ENCODE assay signal across 14 cellular contexts in the genomic region with DNA sequence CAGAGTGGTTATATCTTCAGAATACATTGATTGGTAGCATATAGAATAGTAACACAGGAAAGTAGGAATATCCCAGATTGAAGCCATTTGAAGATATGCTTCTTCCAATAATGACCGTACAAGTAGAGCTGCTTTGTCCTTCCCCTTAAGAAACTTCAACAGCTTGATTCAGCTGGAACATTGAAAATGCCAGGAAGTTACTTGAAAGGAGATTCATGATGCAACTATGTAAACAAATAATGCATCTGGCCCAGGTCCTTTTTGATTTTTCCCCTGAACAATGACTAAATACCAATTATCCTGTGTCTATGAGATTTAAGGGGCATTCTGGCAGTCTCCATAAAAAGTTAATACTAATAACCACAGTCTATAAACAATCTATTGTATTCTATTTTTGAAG. TPM values are rescaled to one million over a fixed set of nuclear protein-coding genes. Genes with fewer than 3 reads are reported as not detected.
DNase-seq lines count a peak whose midpoint lies in the region; TF ChIP-seq lines count a peak whose summit lies in the region.
"Had no signal": no experiment of that assay in that cellular context is flagged by ENCODE, and none has a peak within 500 bp of the region (broad histone marks: within the 10 kb centered on the region; RNA-seq: fewer than 3 reads in every experiment).

No MANE protein-coding gene starts in this region.

- H3K9ac ChIP-seq in fibroblast of lung (ENCODE audit: insufficient read depth, low read length): peak overlapping the region; percentile 10
- H3K9ac ChIP-seq in skeletal muscle satellite cell (ENCODE audit: low read depth, low read length): no peak overlapping the region

- no peak overlapping the region for H3K4me3 Mint-ChIP-seq in activated CD4-positive, alpha-beta memory T cell treated with anti-CD3 and anti-CD28 coated beads, Interleukin-2, amount 10 ng/mL, durations not matched to agents 7 days and 5 days

- intact Hi-C loops in testis (cut with DNase I; ENCODE audit: low total_unique reads): no loop called here

- H3K27me3 ChIP-seq in fibroblast of lung (ENCODE audit: control insufficient read depth, insufficient read depth, low read length) (no peaks in the 10 kb centered on the region), skeletal muscle satellite cell (ENCODE audit: control insufficient read depth, insufficient read depth, low read length) (peaks cover 8% of the 10 kb centered on the region), testis (no peaks in the 10 kb centered on the region)

- no peaks in the 10 kb centered on the region for H3K9me3 Mint-ChIP-seq in activated CD4-positive, alpha-beta memory T cell treated with anti-CD3 and anti-CD28 coated beads, Interleukin-2, amount 10 ng/mL, durations not matched to agents 7 days and 5 days

- H2AFZ ChIP-seq in fibroblast of lung (ENCODE audit: low read length): no peak overlapping the region

- H3K4me1 ChIP-seq in fibroblast of lung (ENCODE audit: control insufficient read depth, extremely low read depth, insufficient read depth, low read length) (peaks cover 29% of the 10 kb centered on the region), skeletal muscle satellite cell (ENCODE audit: control insufficient read depth, insufficient read depth, low read length) (peaks cover 18% of the 10 kb centered on the region), testis (peaks cover 9% of the 10 kb centered on the region)

- WGBS in testis, 2 donors: 47 to 69% methylated on average over 1 of the region's 1 CpG

- peak overlapping the region; percentile 49 for H3K4me3 ChIP-seq in WI38 (ENCODE audit: low read depth, low read length)
- peak overlapping the region; percentile 30 to 46 (median 37) for H3K4me3 ChIP-seq in fibroblast of lung (replicated peaks in 1 of 4; ENCODE audit: control extremely low read depth in 1 of 4, insufficient read depth in 1 of 4, low read depth in 3 of 4, low read length in 4 of 4)
- no peak overlapping the region for H3K4me3 ChIP-seq in skeletal muscle satellite cell (ENCODE audit: low read length)
- no peak overlapping the region for H3K4me3 ChIP-seq in testis

- H3K36me3 ChIP-seq in fibroblast of lung (ENCODE audit: control insufficient read depth, insufficient read depth, low read length) (peaks cover 14% of the 10 kb centered on the region), skeletal muscle satellite cell (ENCODE audit: insufficient read depth, low read length) (no peaks in the 10 kb centered on the region), testis (ENCODE audit: low read depth, missing control alignments) (no peaks in the 10 kb centered on the region)

- POLR2A ChIA-PET in activated CD4-positive, alpha-beta memory T cell treated with anti-CD3 and anti-CD28 coated beads, Interleukin-2, amount 10 ng/mL, durations not matched to agents 7 days and 5 days (lab: Charles Lee): no interaction called here

- peaks cover 56% of the 10 kb centered on the region for H3K79me2 ChIP-seq in fibroblast of lung (ENCODE audit: control insufficient read depth, insufficient read depth, low read length)

- H3K27ac ChIP-seq in fibroblast of lung (ENCODE audit: insufficient read depth, low read length) (peak overlapping the region; percentile 71), testis (no peak overlapping the region)
- H3K27ac ChIP-seq: 22Rv1 had no signal

- TF ChIP-seq CTCF in WI38 (IDR thresholded peaks at IDR 0.05; ENCODE audit: low read depth, low read length): no peak
- no peak for TF ChIP-seq CTCF in fibroblast of lung (conservative IDR thresholded peaks at IDR 0.05 in 1 of 2, IDR thresholded peaks at IDR 0.05 in 1 of 2; ENCODE audit: low read depth in 1 of 2, low read length in 2 of 2)
- TF ChIP-seq CTCF in testis (IDR thresholded peaks at IDR 0.05): no peak

- DNase-seq in DMS53 (lab: John Stamatoyannopoulos, UW): peak; percentile 22
- no peak for DNase-seq in DMS53 treated with DMSO at 0.1 percent for 48 hours (lab: John Stamatoyannopoulos, UW; ENCODE audit: unreplicated experiment)
- peak; percentile 78 to 87 for DNase-seq in fibroblast of lung (ENCODE audit: low read depth in 2 of 2)
- DNase-seq in NK-92 treated with Interleukin-12 subunit alpha and Interleukin-12 subunit beta, amount 100 ng/mL, for 24 hours (lab: John Stamatoyannopoulos, UW): no peak
- DNase-seq in testis: no peak
- DNase-seq in activated CD4-positive, alpha-beta memory T cell treated with anti-CD3 and anti-CD28 coated beads, Interleukin-2, amount 10 ng/mL, durations not matched to agents 7 days and 5 days: no peak
- DNase-seq: amygdala; effector memory CD4-positive, alpha-beta T cell; NCI-H1417 treated with DMSO at 0.1 percent for 48 hours; NCI-H345; stimulated activated naive CD8-positive, alpha-beta T cell treated with anti-CD3 and anti-CD28 coated beads, Interleukin-15, Interleukin-2, amounts not matched to agents 100 U/mL and 50 U/mL, for 24 hours had no signal

- H3K4me2 ChIP-seq in fibroblast of lung (ENCODE audit: extremely low read depth, insufficient read depth, low read length) (peak overlapping the region; percentile 95), skeletal muscle satellite cell (ENCODE audit: low read length) (peak overlapping the region; percentile 28)

- no peaks in the 10 kb centered on the region for H3K36me3 Mint-ChIP-seq in activated CD4-positive, alpha-beta memory T cell treated with anti-CD3 and anti-CD28 coated beads, Interleukin-2, amount 10 ng/mL, durations not matched to agents 7 days and 5 days (ENCODE audit: low read depth)

- H3K27ac Mint-ChIP-seq in activated CD4-positive, alpha-beta memory T cell treated with anti-CD3 and anti-CD28 coated beads, Interleukin-2, amount 10 ng/mL, durations not matched to agents 7 days and 5 days: no peak overlapping the region

- peaks cover 7% of the 10 kb centered on the region for H3K4me1 Mint-ChIP-seq in activated CD4-positive, alpha-beta memory T cell treated with anti-CD3 and anti-CD28 coated beads, Interleukin-2, amount 10 ng/mL, durations not matched to agents 7 days and 5 days

- H3K27me3 Mint-ChIP-seq in activated CD4-positive, alpha-beta memory T cell treated with anti-CD3 and anti-CD28 coated beads, Interleukin-2, amount 10 ng/mL, durations not matched to agents 7 days and 5 days: peaks cover 78% of the 10 kb centered on the region

- no peaks in the 10 kb centered on the region for H3K9me3 ChIP-seq in fibroblast of lung (ENCODE audit: control insufficient read depth, insufficient read depth, low read depth, low read length)
- no peaks in the 10 kb centered on the region for H3K9me3 ChIP-seq in skeletal muscle satellite cell (replicated peaks; ENCODE audit: low read length)
- no peaks in the 10 kb centered on the region for H3K9me3 ChIP-seq in testis

- no peaks in the 10 kb centered on the region for H4K20me1 ChIP-seq in fibroblast of lung (ENCODE audit: control insufficient read depth, extremely low read depth, insufficient read depth, low read length)

- CTCF ChIA-PET in activated CD4-positive, alpha-beta memory T cell treated with anti-CD3 and anti-CD28 coated beads, Interleukin-2, amount 10 ng/mL, durations not matched to agents 7 days and 5 days (lab: Charles Lee): interaction anchor here (1.0 kb wide), 2 partner anchors 17 to 40 kb away, joined by 3 read pairs; no protein-coding TSS in a partner anchor

- no peak for TF ChIP-seq POLR2A in testis (IDR thresholded peaks at IDR 0.05)

RNA-seq across cellular contexts. Expression of a gene that starts 3.0 kb away (rescaled TPM):
- 387 and 1,064 TPM in 2 replicates for total RNA-seq in fibroblast of lung
- polyA plus RNA-seq in fibroblast of lung: 1,283 and 1,566 TPM in 2 replicates
- 748 and 845 TPM in 2 replicates for polyA plus RNA-seq in fibroblast of lung (2012)
- polyA minus RNA-seq in fibroblast of lung (ENCODE audit: low replicate concordance): 440 and 622 TPM in 2 replicates
- 11.8 and 17.0 TPM in 2 replicates for total RNA-seq in skeletal muscle satellite cell (2012; rRNA removed)
- 100 to 1,000 TPM; 185 to 392 TPM for total RNA-seq in testis
- polyA plus RNA-seq in testis (ENCODE audit: insufficient read depth, low read depth, low replicate concordance): 236 TPM
- total RNA-seq in activated CD4-positive, alpha-beta memory T cell treated with anti-CD3 and anti-CD28 coated beads, Interleukin-2, amount 10 ng/mL, durations not matched to agents 7 days and 5 days: not detected

Comparison
In these comparisons a context has a peak if more than half of its experiments do, and no peak if none do; other contexts are left out.
1. DNase-seq: peak in DMS53 (single experiment) and fibroblast of lung (2 of 2); none in DMS53 treated with DMSO at 0.1 percent for 48 hours (single experiment), NK-92 treated with Interleukin-12 subunit alpha and Interleukin-12 subunit beta, amount 100 ng/mL, for 24 hours (single experiment), testis (single experiment) and activated CD4-positive, alpha-beta memory T cell treated with anti-CD3 and anti-CD28 coated beads, Interleukin-2, amount 10 ng/mL, durations not matched to agents 7 days and 5 days (single experiment).
2. H3K4me3 ChIP-seq: peak in WI38 (single experiment) and fibroblast of lung (4 of 4); none in skeletal muscle satellite cell (single experiment) and testis (0 of 2).
3. RNA of a gene that starts 3.0 kb away (total RNA-seq): 387 to 1,064 TPM in fibroblast of lung and 185 to 392 TPM in testis; not detected in activated CD4-positive, alpha-beta memory T cell treated with anti-CD3 and anti-CD28 coated beads, Interleukin-2, amount 10 ng/mL, durations not matched to agents 7 days and 5 days; every median in the first group is over 100 times any median in the second.